ENCODE assay signal across 12 cellular contexts in the genomic region with DNA sequence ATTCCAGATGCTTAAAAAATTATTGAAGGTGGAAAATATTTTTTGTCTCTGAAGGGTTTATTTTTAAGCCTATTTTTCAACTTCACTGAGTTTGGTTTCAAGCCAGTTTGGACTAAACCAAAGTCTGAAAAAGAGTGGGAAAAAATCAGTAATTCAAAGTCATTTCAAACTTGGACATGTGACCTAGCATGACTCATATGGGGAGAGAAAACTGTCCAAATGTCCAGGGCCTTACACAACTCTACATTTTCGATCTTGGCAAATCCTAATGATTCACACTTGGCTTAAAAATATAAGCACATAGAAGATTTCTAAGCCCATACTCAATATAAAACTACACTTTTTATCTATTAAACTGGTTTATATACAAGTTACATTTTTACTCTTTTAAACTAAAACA.
DNase-seq lines count a peak whose midpoint lies in the region; ATAC-seq and TF ChIP-seq lines count a peak whose summit lies in the region.
"Had no signal": no experiment of that assay in that cellular context is flagged by ENCODE, and none has a peak within 500 bp of the region (broad histone marks: within the 10 kb centered on the region; RNA-seq: fewer than 3 reads in every experiment).

No MANE protein-coding gene starts in this region.

- H3K4me1 ChIP-seq in right atrium auricular region (no peaks in the 10 kb centered on the region), vagina (peaks cover 6% of the 10 kb centered on the region)

- H3K27me3 ChIP-seq in right atrium auricular region (no peaks in the 10 kb centered on the region), vagina (no peaks in the 10 kb centered on the region)

- TF ChIP-seq POLR2A in vagina (IDR thresholded peaks at IDR 0.05): no peak

- no peaks in the 10 kb centered on the region for H3K9me3 ChIP-seq in right atrium auricular region
- no peaks in the 10 kb centered on the region for H3K9me3 ChIP-seq in vagina

- DNase-seq in Right ventricle myocardium inferior (ENCODE audit: missing footprints) (no peak), right atrium auricular region (ENCODE audit: low spot score) (no peak), choroid plexus epithelial cell (ENCODE audit: low read depth) (peak; percentile 97), left lobe of liver (ENCODE audit: low spot score) (no peak), vagina (ENCODE audit: extremely low spot score in 2 of 2) (no peak), UCSD-AML1 (lab: John Stamatoyannopoulos, UW; ENCODE audit: unreplicated experiment) (no peak)
- DNase-seq: kidney glomerular epithelial cell, NCI-H524 had no signal

- ATAC-seq in Right ventricle myocardium inferior (peak; percentile 79), left lobe of liver (peak; percentile 76), GM18861 (IDR thresholded peaks at IDR 0.05; ENCODE audit: unreplicated experiment) (no peak), GM18502 (IDR thresholded peaks at IDR 0.05; ENCODE audit: poor library complexity, unreplicated experiment) (no peak)
- ATAC-seq: GM23338 had no signal

- H3K27ac ChIP-seq in right atrium auricular region: peak overlapping the region in 1 of 2 donors; percentile 25
- H3K27ac ChIP-seq in vagina: peak overlapping the region; percentile 40
- H3K27ac ChIP-seq: SK-N-MC had no signal

- H3K4me3 ChIP-seq in right atrium auricular region (no peak overlapping the region), choroid plexus epithelial cell (ENCODE audit: low read depth, low read length) (no peak overlapping the region), vagina (no peak overlapping the region)
- H3K4me3 ChIP-seq: GM23338, SK-N-MC had no signal

- H3K36me3 ChIP-seq in right atrium auricular region (no peaks in the 10 kb centered on the region), vagina (no peaks in the 10 kb centered on the region)

- no peak for TF ChIP-seq CTCF in right atrium auricular region (IDR thresholded peaks at IDR 0.05)
- no peak for TF ChIP-seq CTCF in choroid plexus epithelial cell (conservative IDR thresholded peaks at IDR 0.05; ENCODE audit: low read depth, low read length)
- no peak for TF ChIP-seq CTCF in vagina (IDR thresholded peaks at IDR 0.05)

- intact Hi-C loops in Right ventricle myocardium inferior (cut with DNase I) (no loop called here), vagina (cut with DNase I) (no loop called here)

Comparison
In these comparisons a context has a peak if more than half of its experiments do, and no peak if none do; other contexts are left out.
1. ATAC-seq: peak in Right ventricle myocardium inferior (single experiment) and left lobe of liver (single experiment); none in GM18861 (single experiment) and GM18502 (single experiment).